1 cellular context compared by ENCODE assay signal in the genomic region with DNA sequence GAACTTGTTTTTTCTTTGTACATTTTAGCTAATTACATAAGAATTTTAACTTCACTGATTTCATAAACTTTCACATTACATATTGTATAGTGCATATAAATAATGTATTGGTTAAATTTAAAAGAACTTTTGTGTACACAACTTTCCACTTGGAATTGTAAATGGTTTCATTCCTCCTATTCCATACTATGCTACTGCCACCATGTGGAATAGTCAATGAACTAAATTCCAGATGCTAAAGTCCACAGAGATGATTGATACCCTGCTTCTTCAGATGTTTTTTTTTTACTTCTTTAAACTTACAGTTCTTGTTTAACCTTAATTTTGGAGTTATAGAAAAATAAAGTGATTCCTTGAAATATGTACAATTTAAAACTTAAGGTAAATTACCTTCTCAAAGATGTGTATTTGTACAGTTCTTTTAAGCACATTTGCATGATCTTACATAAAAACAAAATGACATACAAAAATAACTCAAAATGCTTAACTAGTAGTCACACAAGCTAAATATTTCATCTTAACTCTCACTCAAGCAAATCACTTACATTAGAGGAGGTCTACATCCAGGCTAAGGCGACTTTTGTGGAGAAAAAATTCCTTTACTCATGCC.
TF ChIP-seq lines count a peak whose summit lies in the region.

No MANE protein-coding gene starts in this region.

TF ChIP-seq in GM23338, 12 proteins besides CTCF, POLR2A, EP300 and RAD21 (continued from another document):
- TF ChIP-seq, protein P1, sequence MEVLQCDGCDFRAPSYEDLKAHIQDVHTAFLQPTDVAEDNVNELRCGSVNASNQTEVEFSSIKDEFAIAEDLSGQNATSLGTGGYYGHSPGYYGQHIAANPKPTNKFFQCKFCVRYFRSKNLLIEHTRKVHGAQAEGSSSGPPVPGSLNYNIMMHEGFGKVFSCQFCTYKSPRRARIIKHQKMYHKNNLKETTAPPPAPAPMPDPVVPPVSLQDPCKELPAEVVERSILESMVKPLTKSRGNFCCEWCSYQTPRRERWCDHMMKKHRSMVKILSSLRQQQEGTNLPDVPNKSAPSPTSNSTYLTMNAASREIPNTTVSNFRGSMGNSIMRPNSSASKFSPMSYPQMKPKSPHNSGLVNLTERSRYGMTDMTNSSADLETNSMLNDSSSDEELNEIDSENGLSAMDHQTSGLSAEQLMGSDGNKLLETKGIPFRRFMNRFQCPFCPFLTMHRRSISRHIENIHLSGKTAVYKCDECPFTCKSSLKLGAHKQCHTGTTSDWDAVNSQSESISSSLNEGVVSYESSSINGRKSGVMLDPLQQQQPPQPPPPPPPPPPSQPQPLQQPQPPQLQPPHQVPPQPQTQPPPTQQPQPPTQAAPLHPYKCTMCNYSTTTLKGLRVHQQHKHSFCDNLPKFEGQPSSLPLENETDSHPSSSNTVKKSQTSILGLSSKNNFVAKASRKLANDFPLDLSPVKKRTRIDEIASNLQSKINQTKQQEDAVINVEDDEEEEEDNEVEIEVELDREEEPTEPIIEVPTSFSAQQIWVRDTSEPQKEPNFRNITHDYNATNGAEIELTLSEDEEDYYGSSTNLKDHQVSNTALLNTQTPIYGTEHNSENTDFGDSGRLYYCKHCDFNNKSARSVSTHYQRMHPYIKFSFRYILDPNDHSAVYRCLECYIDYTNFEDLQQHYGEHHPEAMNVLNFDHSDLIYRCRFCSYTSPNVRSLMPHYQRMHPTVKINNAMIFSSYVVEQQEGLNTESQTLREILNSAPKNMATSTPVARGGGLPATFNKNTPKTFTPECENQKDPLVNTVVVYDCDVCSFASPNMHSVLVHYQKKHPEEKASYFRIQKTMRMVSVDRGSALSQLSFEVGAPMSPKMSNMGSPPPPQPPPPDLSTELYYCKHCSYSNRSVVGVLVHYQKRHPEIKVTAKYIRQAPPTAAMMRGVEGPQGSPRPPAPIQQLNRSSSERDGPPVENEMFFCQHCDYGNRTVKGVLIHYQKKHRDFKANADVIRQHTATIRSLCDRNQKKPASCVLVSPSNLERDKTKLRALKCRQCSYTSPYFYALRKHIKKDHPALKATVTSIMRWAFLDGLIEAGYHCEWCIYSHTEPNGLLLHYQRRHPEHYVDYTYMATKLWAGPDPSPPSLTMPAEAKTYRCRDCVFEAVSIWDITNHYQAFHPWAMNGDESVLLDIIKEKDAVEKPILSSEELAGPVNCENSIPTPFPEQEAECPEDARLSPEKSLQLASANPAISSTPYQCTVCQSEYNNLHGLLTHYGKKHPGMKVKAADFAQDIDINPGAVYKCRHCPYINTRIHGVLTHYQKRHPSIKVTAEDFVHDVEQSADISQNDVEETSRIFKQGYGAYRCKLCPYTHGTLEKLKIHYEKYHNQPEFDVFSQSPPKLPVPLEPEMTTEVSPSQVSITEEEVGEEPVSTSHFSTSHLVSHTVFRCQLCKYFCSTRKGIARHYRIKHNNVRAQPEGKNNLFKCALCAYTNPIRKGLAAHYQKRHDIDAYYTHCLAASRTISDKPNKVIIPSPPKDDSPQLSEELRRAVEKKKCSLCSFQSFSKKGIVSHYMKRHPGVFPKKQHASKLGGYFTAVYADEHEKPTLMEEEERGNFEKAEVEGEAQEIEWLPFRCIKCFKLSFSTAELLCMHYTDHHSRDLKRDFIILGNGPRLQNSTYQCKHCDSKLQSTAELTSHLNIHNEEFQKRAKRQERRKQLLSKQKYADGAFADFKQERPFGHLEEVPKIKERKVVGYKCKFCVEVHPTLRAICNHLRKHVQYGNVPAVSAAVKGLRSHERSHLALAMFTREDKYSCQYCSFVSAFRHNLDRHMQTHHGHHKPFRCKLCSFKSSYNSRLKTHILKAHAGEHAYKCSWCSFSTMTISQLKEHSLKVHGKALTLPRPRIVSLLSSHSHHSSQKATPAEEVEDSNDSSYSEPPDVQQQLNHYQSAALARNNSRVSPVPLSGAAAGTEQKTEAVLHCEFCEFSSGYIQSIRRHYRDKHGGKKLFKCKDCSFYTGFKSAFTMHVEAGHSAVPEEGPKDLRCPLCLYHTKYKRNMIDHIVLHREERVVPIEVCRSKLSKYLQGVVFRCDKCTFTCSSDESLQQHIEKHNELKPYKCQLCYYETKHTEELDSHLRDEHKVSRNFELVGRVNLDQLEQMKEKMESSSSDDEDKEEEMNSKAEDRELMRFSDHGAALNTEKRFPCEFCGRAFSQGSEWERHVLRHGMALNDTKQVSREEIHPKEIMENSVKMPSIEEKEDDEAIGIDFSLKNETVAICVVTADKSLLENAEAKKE (CRISPR knock-in tag; IDR thresholded peaks at IDR 0.05) = no peak
- TF ChIP-seq, protein P2, sequence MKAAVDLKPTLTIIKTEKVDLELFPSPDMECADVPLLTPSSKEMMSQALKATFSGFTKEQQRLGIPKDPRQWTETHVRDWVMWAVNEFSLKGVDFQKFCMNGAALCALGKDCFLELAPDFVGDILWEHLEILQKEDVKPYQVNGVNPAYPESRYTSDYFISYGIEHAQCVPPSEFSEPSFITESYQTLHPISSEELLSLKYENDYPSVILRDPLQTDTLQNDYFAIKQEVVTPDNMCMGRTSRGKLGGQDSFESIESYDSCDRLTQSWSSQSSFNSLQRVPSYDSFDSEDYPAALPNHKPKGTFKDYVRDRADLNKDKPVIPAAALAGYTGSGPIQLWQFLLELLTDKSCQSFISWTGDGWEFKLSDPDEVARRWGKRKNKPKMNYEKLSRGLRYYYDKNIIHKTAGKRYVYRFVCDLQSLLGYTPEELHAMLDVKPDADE (IDR thresholded peaks at IDR 0.05) = no peak
- TF ChIP-seq EZH2 (IDR thresholded peaks at IDR 0.05; ENCODE audit: low read depth, unreplicated experiment) (no peak), JUNB (IDR thresholded peaks at IDR 0.05; ENCODE audit: unreplicated experiment) (no peak), EZH2phosphoT487 (IDR thresholded peaks at IDR 0.05; ENCODE audit: unreplicated experiment) (no peak), NANOG (IDR thresholded peaks at IDR 0.05; ENCODE audit: borderline replicate concordance) (no peak), POLR2AphosphoS5 (IDR thresholded peaks at IDR 0.05; ENCODE audit: low read depth) (no peak), CREB1 (CRISPR knock-in tag; IDR thresholded peaks at IDR 0.05; ENCODE audit: low read depth) (no peak)
